25 cellular contexts compared by ENCODE assay signal in the genomic region with DNA sequence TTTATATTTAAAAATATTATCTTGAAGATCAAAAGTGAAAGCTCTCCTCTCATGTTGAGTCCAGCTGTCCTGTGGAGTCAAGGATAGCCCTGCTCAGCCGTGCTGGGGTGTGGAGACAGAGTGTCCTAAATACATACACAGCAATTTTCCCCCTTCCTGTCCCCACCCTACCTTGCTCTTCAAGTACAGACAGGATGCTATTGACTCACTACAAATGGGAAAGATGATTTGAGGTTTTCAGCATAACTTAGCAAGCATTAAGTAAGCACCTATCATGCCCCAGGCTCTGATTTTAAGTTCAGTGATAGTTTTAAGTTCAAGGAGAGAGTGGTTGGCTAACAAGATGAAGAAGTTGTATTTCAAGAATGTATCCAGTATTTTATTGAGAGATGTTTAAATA.
"Had no signal": no experiment of that assay in that cellular context is flagged by ENCODE, and none has a peak within 500 bp of the region (broad histone marks: within the 10 kb centered on the region; RNA-seq: fewer than 3 reads in every experiment).

No MANE protein-coding gene starts in this region.

- DNase-seq: activated CD4-positive, alpha-beta T cell treated with anti-CD3 and anti-CD28 coated beads for 36 hours; activated CD4-positive, CD25-positive, alpha-beta regulatory T cell; activated effector memory CD4-positive, alpha-beta T cell treated with Interleukin-2 at 50 U/mL for 16 hours; activated naive CD4-positive, alpha-beta T cell treated with Interleukin-2 at 50 U/mL for 16 hours; anterior cingulate cortex; cerebellar nuclear complex; colonic mucosa; effector CD8-positive, alpha-beta T cell; erythroblast; head of caudate nucleus; hippocampal formation; kidney glomerular epithelial cell; lower lobe of right lung; mucosa of descending colon; posterior cingulate gyrus; right cardiac atrium; stimulated activated CD4-positive, alpha-beta T cell treated with anti-CD3 and anti-CD28 coated beads, Interleukin-15, amount 100 ng/mL, for 24 hours; stimulated activated CD4-positive, alpha-beta T cell treated with anti-CD3 and anti-CD28 coated beads, Interleukin-2, amount 100 ng/mL, for 24 hours; stimulated activated naive B cell treated with anti-CD40 and anti-IgM and Interleukin-4, amounts not matched to agents 10 μg/mL and 1 μg/mL and 100 μg/mL, for 72 hours; stomach; T-helper 1 cell; tibial artery; upper lobe of right lung had no signal

- H3K27ac ChIP-seq: cardiac muscle cell, colonic mucosa, gastroesophageal sphincter, lower lobe of right lung, stomach, tibial artery, upper lobe of right lung had no signal

- H3K4me3 ChIP-seq: cardiac muscle cell, colonic mucosa, gastroesophageal sphincter, lower lobe of right lung, mucosa of descending colon, stomach, tibial artery, upper lobe of right lung had no signal
